In the genomic region with DNA sequence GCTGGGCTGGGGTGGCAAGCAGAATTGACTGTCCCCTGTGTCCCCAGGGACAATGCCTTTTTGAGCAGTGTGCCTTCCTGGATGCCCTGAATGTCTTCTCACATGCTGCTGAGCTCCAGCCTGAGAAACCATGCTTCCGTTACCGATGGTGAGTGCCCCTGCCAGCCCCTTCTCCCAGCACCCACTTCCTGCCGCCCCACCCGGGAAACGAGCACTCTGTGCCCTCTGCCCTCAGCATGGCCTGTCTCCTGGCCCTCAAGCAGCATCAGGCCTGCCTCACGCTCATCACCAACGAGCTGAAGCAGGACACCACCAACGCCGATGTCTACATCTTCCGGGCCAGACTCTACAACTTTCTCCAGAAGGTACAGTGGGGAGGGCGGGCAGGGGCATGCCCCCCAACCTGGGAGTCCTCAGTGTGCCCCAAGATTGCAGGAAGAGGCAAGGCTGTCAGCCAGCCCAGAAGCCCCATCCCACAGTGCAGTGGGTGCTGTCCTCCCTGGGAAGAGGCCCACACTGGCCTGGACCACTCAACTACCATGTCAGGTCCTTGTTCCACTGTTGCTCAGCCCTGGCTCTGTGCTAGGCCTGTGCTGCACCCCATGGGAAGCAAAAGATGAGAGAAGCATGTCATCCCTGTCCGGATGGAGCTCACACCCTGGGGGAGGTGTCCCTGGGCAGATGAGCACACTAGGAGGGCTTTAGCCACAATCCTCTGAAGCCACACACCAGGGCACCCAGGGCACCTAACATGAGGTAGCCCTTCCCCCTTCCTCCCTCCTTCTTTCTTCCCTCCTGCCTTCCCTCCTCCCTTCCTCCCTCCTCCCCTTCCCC, we compare ENCODE assay signal across 19 cellular contexts. TPM values are rescaled to one million over a fixed set of nuclear protein-coding genes. Genes with fewer than 3 reads are reported as not detected.
DNase-seq lines count a peak whose midpoint lies in the region; ATAC-seq, FAIRE-seq and TF ChIP-seq lines count a peak whose summit lies in the region.
"Had no signal": no experiment of that assay in that cellular context is flagged by ENCODE, and none has a peak within 500 bp of the region (broad histone marks: within the 10 kb centered on the region; RNA-seq: fewer than 3 reads in every experiment).

No MANE protein-coding gene starts in this region.

- H3K9ac ChIP-seq in kidney (ENCODE audit: low read length in 2 of 2) = no peak overlapping the region

- no peak for TF ChIP-seq CTCF in CD8-positive, alpha-beta T cell (IDR thresholded peaks at IDR 0.05)
- TF ChIP-seq CTCF in kidney (IDR thresholded peaks at IDR 0.05; ENCODE audit: borderline replicate concordance, extremely low read depth, insufficient read depth) (no peak), HFFc6 (IDR thresholded peaks at IDR 0.05) (no peak)

- FAIRE-seq in kidney (lab: Jason Lieb, UNC) = no peak

- no peaks in the 10 kb centered on the region for H3K36me3 ChIP-seq in CD8-positive, alpha-beta T cell (ENCODE audit: insufficient read depth, low read length)
- H3K36me3 ChIP-seq in kidney (ENCODE audit: control insufficient read depth in 1 of 2, insufficient read depth in 2 of 2, low read length in 2 of 2) = no peaks in the 10 kb centered on the region
- H3K36me3 ChIP-seq: thoracic aorta had no signal

- peak overlapping the region; percentile 94 for H3K27ac Mint-ChIP-seq in CD8-positive, alpha-beta T cell
- peak overlapping the region; percentile 95 for H3K27ac Mint-ChIP-seq in activated CD8-positive, alpha-beta T cell treated with anti-CD3 and anti-CD28 coated beads, Interleukin-2, amount 10 ng/mL, durations not matched to agents 7 days and 5 days
- H3K27ac Mint-ChIP-seq in HFFc6 = no peak overlapping the region

- ATAC-seq in CD8-positive, alpha-beta T cell = no peak
- no peak for ATAC-seq in activated CD8-positive, alpha-beta T cell treated with anti-CD3 and anti-CD28 coated beads, Interleukin-2, amount 10 ng/mL, durations not matched to agents 7 days and 5 days
- no peak for ATAC-seq in esophagus mucosa

- H3K36me3 Mint-ChIP-seq in CD8-positive, alpha-beta T cell = peaks cover 4% of the 10 kb centered on the region
- H3K36me3 Mint-ChIP-seq in activated CD8-positive, alpha-beta T cell treated with anti-CD3 and anti-CD28 coated beads, Interleukin-2, amount 10 ng/mL, durations not matched to agents 7 days and 5 days (ENCODE audit: low read depth) = peaks cover 2% of the 10 kb centered on the region
- no peaks in the 10 kb centered on the region for H3K36me3 Mint-ChIP-seq in HFFc6 (ENCODE audit: low read depth)

- no peak overlapping the region for H3K4me3 ChIP-seq in CD8-positive, alpha-beta T cell (ENCODE audit: low read depth, low read length)
- H3K4me3 ChIP-seq in kidney (ENCODE audit: low read length in 2 of 2) = no peak overlapping the region
- H3K4me3 ChIP-seq: thoracic aorta had no signal

- DNase-seq in DMS53 (lab: John Stamatoyannopoulos, UW) = peak; percentile 35
- no peak for DNase-seq in DMS53 treated with DMSO at 0.1 percent for 48 hours (lab: John Stamatoyannopoulos, UW; ENCODE audit: unreplicated experiment)
- peak in 6 of 7 experiments; percentile 24 to 76 (median 46) for DNase-seq in CD8-positive, alpha-beta T cell
- DNase-seq in activated CD8-positive, alpha-beta T cell treated with anti-CD3 and anti-CD28 coated beads, Interleukin-2, amount 10 ng/mL, durations not matched to agents 7 days and 5 days = peak; percentile 45
- peak; percentile 66 for DNase-seq in kidney
- no peak for DNase-seq in NCI-H446 (lab: John Stamatoyannopoulos, UW)
- DNase-seq in HFFc6 = no peak
- DNase-seq: 8988T; activated CD4-positive, alpha-beta T cell treated with anti-CD3 and anti-CD28 coated beads, Interleukin-2, amount 50 U/mL, for 1 hour; Caco-2; cortex of kidney; hippocampal formation; NCI-H1092; NCI-H226; OCI-M1 had no signal

- peak overlapping the region; percentile 76 for H3K4me3 Mint-ChIP-seq in CD8-positive, alpha-beta T cell
- peak overlapping the region; percentile 48 for H3K4me3 Mint-ChIP-seq in activated CD8-positive, alpha-beta T cell treated with anti-CD3 and anti-CD28 coated beads, Interleukin-2, amount 10 ng/mL, durations not matched to agents 7 days and 5 days
- H3K4me3 Mint-ChIP-seq in HFFc6 = no peak overlapping the region

- no peaks in the 10 kb centered on the region for H3K9me3 ChIP-seq in CD8-positive, alpha-beta T cell (ENCODE audit: low read length)
- no peaks in the 10 kb centered on the region for H3K9me3 ChIP-seq in kidney (ENCODE audit: control insufficient read depth in 1 of 2, low read length in 2 of 2)
- H3K9me3 ChIP-seq: Caco-2, thoracic aorta had no signal

- CTCF ChIA-PET in CD8-positive, alpha-beta T cell (lab: Charles Lee) = interaction anchor here (0.8 to 2.4 kb wide), 4 partner anchors 9 to 15 kb away, joined by 3 to 11 read pairs (median 4); a partner anchor contains a TSS
- CTCF ChIA-PET in activated CD8-positive, alpha-beta T cell treated with anti-CD3 and anti-CD28 coated beads, Interleukin-2, amount 10 ng/mL, durations not matched to agents 7 days and 5 days (lab: Charles Lee) = interaction anchor here (1.2 to 5.3 kb wide), 2 partner anchors 15 to 130 kb away, joined by 4 to 27 read pairs; a partner anchor contains a TSS

- peaks cover 34% of the 10 kb centered on the region for H3K4me1 ChIP-seq in CD8-positive, alpha-beta T cell (ENCODE audit: insufficient read depth, low read length)
- peaks cover 3 to 9% of the 10 kb centered on the region in 2 donors for H3K4me1 ChIP-seq in kidney (ENCODE audit: control insufficient read depth in 1 of 2, insufficient read depth in 1 of 2, low read depth in 1 of 2, low read length in 2 of 2)

- intact Hi-C loops in CD8-positive, alpha-beta T cell (cut with DNase I, micrococcal nuclease) = no loop called here
- intact Hi-C loops in kidney (cut with DNase I) = loop anchor here (10.0 kb wide), 1 partner anchor 125 kb away; no protein-coding TSS in a partner anchor

- no peaks in the 10 kb centered on the region for H3K9me3 Mint-ChIP-seq in CD8-positive, alpha-beta T cell
- no peaks in the 10 kb centered on the region for H3K9me3 Mint-ChIP-seq in activated CD8-positive, alpha-beta T cell treated with anti-CD3 and anti-CD28 coated beads, Interleukin-2, amount 10 ng/mL, durations not matched to agents 7 days and 5 days (ENCODE audit: insufficient read depth)
- H3K9me3 Mint-ChIP-seq in HFFc6 = no peaks in the 10 kb centered on the region

- POLR2A ChIA-PET in CD8-positive, alpha-beta T cell (lab: Charles Lee) = interaction anchor here (0.8 to 1.7 kb wide), 4 partner anchors 8 to 65 kb away, joined by 3 to 8 read pairs (median 4); a partner anchor contains a TSS
- POLR2A ChIA-PET in activated CD8-positive, alpha-beta T cell treated with anti-CD3 and anti-CD28 coated beads, Interleukin-2, amount 10 ng/mL, durations not matched to agents 7 days and 5 days (lab: Charles Lee) = interaction anchor here (0.7 kb wide), 2 partner anchors 211 to 456 kb away, joined by 3 read pairs; a partner anchor contains a TSS

- peaks cover 38% of the 10 kb centered on the region for H3K4me1 Mint-ChIP-seq in CD8-positive, alpha-beta T cell (ENCODE audit: low read depth)
- peaks cover 37% of the 10 kb centered on the region for H3K4me1 Mint-ChIP-seq in activated CD8-positive, alpha-beta T cell treated with anti-CD3 and anti-CD28 coated beads, Interleukin-2, amount 10 ng/mL, durations not matched to agents 7 days and 5 days (ENCODE audit: low read depth)
- peaks cover 30% of the 10 kb centered on the region for H3K4me1 Mint-ChIP-seq in HFFc6 (ENCODE audit: low read depth)

- H3K27ac ChIP-seq in CD8-positive, alpha-beta T cell (ENCODE audit: low read depth, low read length) = peak overlapping the region; percentile 38
- no peak overlapping the region for H3K27ac ChIP-seq in kidney (ENCODE audit: low read depth in 2 of 2, low read length in 2 of 2)
- H3K27ac ChIP-seq: thoracic aorta had no signal

- H3K27me3 Mint-ChIP-seq in CD8-positive, alpha-beta T cell (ENCODE audit: low read depth) = no peaks in the 10 kb centered on the region
- H3K27me3 Mint-ChIP-seq in activated CD8-positive, alpha-beta T cell treated with anti-CD3 and anti-CD28 coated beads, Interleukin-2, amount 10 ng/mL, durations not matched to agents 7 days and 5 days (ENCODE audit: low read depth) = no peaks in the 10 kb centered on the region
- peaks cover 3% of the 10 kb centered on the region; the same call in 1 of the 2 replicates for H3K27me3 Mint-ChIP-seq in HFFc6 (ENCODE audit: insufficient read depth)

- no peaks in the 10 kb centered on the region for H3K27me3 ChIP-seq in CD8-positive, alpha-beta T cell (ENCODE audit: insufficient read depth, low read length)

RNA-seq across cellular contexts. Expression of a gene that starts 4.4 kb away (rescaled TPM):
- 1 to 10 TPM; 5.2 to 5.5 TPM for total RNA-seq in CD8-positive, alpha-beta T cell
- 1 to 10 TPM; 4.7 to 5.0 TPM for total RNA-seq in activated CD8-positive, alpha-beta T cell treated with anti-CD3 and anti-CD28 coated beads, Interleukin-2, amount 10 ng/mL, durations not matched to agents 7 days and 5 days
- total RNA-seq in kidney (0.72 TPM), esophagus mucosa (not detected)
- polyA plus RNA-seq in kidney (ENCODE audit: insufficient read depth, low read depth, low replicate concordance) = 0.32 TPM
- not detected for total RNA-seq in HFFc6 (2021; fragmentation: NEBNext Ultra II Directional; extraction: Animal tissue kit (Norgen Biotek cat#: 25700))
- total RNA-seq: Caco-2, HT1080 had no signal

RNA-seq across cellular contexts. Expression of a gene that starts 4.8 kb away (rescaled TPM):
- 1 to 10 TPM; 4.6 to 5.3 TPM for total RNA-seq in CD8-positive, alpha-beta T cell
- 10 to 100 TPM; 10.2 to 14.1 TPM for total RNA-seq in activated CD8-positive, alpha-beta T cell treated with anti-CD3 and anti-CD28 coated beads, Interleukin-2, amount 10 ng/mL, durations not matched to agents 7 days and 5 days
- total RNA-seq in kidney = 20.5 TPM
- polyA plus RNA-seq in kidney (ENCODE audit: insufficient read depth, low read depth, low replicate concordance) = 41.3 TPM
- total RNA-seq in HFFc6 (2021; fragmentation: NEBNext Ultra II Directional; extraction: Animal tissue kit (Norgen Biotek cat#: 25700)) = 10 to 100 TPM; 21.0 to 22.1 (median 21.5) TPM
- 7.9 TPM for total RNA-seq in esophagus mucosa

RNA-seq across cellular contexts. Expression of a gene that starts 13.5 kb away (rescaled TPM):
- under 1 TPM in 1 of 2 experiments, not detected in 1; 0.14 TPM for total RNA-seq in CD8-positive, alpha-beta T cell
- total RNA-seq in activated CD8-positive, alpha-beta T cell treated with anti-CD3 and anti-CD28 coated beads, Interleukin-2, amount 10 ng/mL, durations not matched to agents 7 days and 5 days = under 1 TPM in 1 of 2 experiments, not detected in 1; 0.16 TPM
- total RNA-seq in kidney (2.9 TPM), esophagus mucosa (not detected)
- 0.41 TPM for polyA plus RNA-seq in kidney (ENCODE audit: insufficient read depth, low read depth, low replicate concordance)
- total RNA-seq in HFFc6 (2021; fragmentation: NEBNext Ultra II Directional; extraction: Animal tissue kit (Norgen Biotek cat#: 25700)) = under 1 TPM in 2 of 6 experiments, not detected in 4; 0.07 to 0.08 TPM
- total RNA-seq: Caco-2, HT1080, liver had no signal

RNA-seq across cellular contexts. Expression of a gene that starts 14.8 kb away (rescaled TPM):
- 1 to 10 TPM; 4.7 to 5.3 TPM for total RNA-seq in CD8-positive, alpha-beta T cell
- total RNA-seq in activated CD8-positive, alpha-beta T cell treated with anti-CD3 and anti-CD28 coated beads, Interleukin-2, amount 10 ng/mL, durations not matched to agents 7 days and 5 days = 10 to 100 TPM; 27.0 to 29.1 TPM
- total RNA-seq in kidney (12.7 TPM), esophagus mucosa (9.5 TPM)
- polyA plus RNA-seq in kidney (ENCODE audit: insufficient read depth, low read depth, low replicate concordance) = 14.5 TPM
- 1 to 10 TPM; 6.6 to 8.3 (median 8.1) TPM for total RNA-seq in HFFc6 (2021; fragmentation: NEBNext Ultra II Directional; extraction: Animal tissue kit (Norgen Biotek cat#: 25700))

RNA-seq across cellular contexts. Expression of a gene that starts 58.2 kb away (rescaled TPM):
- total RNA-seq in CD8-positive, alpha-beta T cell = 1 to 10 TPM; 5.9 to 6.4 TPM
- 10 to 100 TPM; 75.6 to 77.5 TPM for total RNA-seq in activated CD8-positive, alpha-beta T cell treated with anti-CD3 and anti-CD28 coated beads, Interleukin-2, amount 10 ng/mL, durations not matched to agents 7 days and 5 days
- total RNA-seq in kidney (27.7 TPM), esophagus mucosa (1.9 TPM)
- 13.7 TPM for polyA plus RNA-seq in kidney (ENCODE audit: insufficient read depth, low read depth, low replicate concordance)
- not detected for total RNA-seq in HFFc6 (2021; fragmentation: NEBNext Ultra II Directional; extraction: Animal tissue kit (Norgen Biotek cat#: 25700))
- total RNA-seq: HT1080 had no signal

Comparison
In these comparisons a context has a peak if more than half of its experiments do, and no peak if none do; other contexts are left out.
1. DNase-seq: peak in DMS53 (single experiment), CD8-positive, alpha-beta T cell (6 of 7), activated CD8-positive, alpha-beta T cell treated with anti-CD3 and anti-CD28 coated beads, Interleukin-2, amount 10 ng/mL, durations not matched to agents 7 days and 5 days (single experiment) and kidney (single experiment); none in DMS53 treated with DMSO at 0.1 percent for 48 hours (single experiment), NCI-H446 (0 of 2) and HFFc6 (single experiment).